Comparison of ENCODE assay signal across 8 cellular contexts in genomic region chr10:118669020-118669766, GRCh38.
DNase-seq lines count a peak whose midpoint lies in the region; ATAC-seq and TF ChIP-seq lines count a peak whose summit lies in the region.

No MANE protein-coding gene starts in this region.

- no peak for TF ChIP-seq CTCF in brain (conservative IDR thresholded peaks at IDR 0.05)

- DNase-seq in AG20443 (ENCODE audit: low spot score) (peak; percentile 80), mesendoderm (peak; percentile 27), KG1 (lab: John Stamatoyannopoulos, UW) (no peak), NK-92 (lab: John Stamatoyannopoulos, UW; ENCODE audit: unreplicated experiment) (no peak)

- H2BK5ac ChIP-seq in mesendoderm (ENCODE audit: low read length), result no peak overlapping the region

- H3K27ac ChIP-seq in mesendoderm (ENCODE audit: low read depth, low read length), result no peak overlapping the region

- peaks cover 51% of the 10 kb centered on the region for H3K4me1 Mint-ChIP-seq in brain

- H2BK15ac ChIP-seq in mesendoderm (replicated peaks; ENCODE audit: low read depth), result no peak overlapping the region

- no peak overlapping the region for H3K4me3 ChIP-seq in mesendoderm (ENCODE audit: low read length)

- H3K79me1 ChIP-seq in mesendoderm (ENCODE audit: low read length), result no peaks in the 10 kb centered on the region

- no peaks in the 10 kb centered on the region for H3K27me3 ChIP-seq in mesendoderm (ENCODE audit: insufficient read depth, low read length, poor library complexity)

- H4K5ac ChIP-seq in mesendoderm (ENCODE audit: low read length), result no peak overlapping the region

- no peaks in the 10 kb centered on the region for H3K79me2 ChIP-seq in mesendoderm (ENCODE audit: control insufficient read depth, insufficient read depth, low read length)

- no peaks in the 10 kb centered on the region for H3K36me3 ChIP-seq in mesendoderm (ENCODE audit: control insufficient read depth, insufficient read depth, low read length)

- ATAC-seq in HG03469 (IDR thresholded peaks at IDR 0.05; ENCODE audit: unreplicated experiment), result peak; percentile 58
- ATAC-seq in HG03460 (IDR thresholded peaks at IDR 0.05; ENCODE audit: unreplicated experiment), result no peak
- no peak for ATAC-seq in HG02763 (IDR thresholded peaks at IDR 0.05; ENCODE audit: unreplicated experiment)

- no peaks in the 10 kb centered on the region for H3K9me3 Mint-ChIP-seq in brain

- no peak overlapping the region for H4K8ac ChIP-seq in mesendoderm (ENCODE audit: low read depth, low read length)

- no peak overlapping the region for H2BK120ac ChIP-seq in mesendoderm (ENCODE audit: low read depth, low read length)

- no peaks in the 10 kb centered on the region for H3K36me3 Mint-ChIP-seq in brain

- no peak overlapping the region for H2AK5ac ChIP-seq in mesendoderm (ENCODE audit: low read length)

- no peaks in the 10 kb centered on the region for H3K4me1 ChIP-seq in mesendoderm (ENCODE audit: control insufficient read depth, low read depth, low read length)

- peak overlapping the region; percentile 14 to 84 (median 67) for H3K27ac Mint-ChIP-seq in brain

- H3K27me3 Mint-ChIP-seq in brain, result peaks cover 55% of the 10 kb centered on the region

- no peak overlapping the region for H3K9ac ChIP-seq in mesendoderm (ENCODE audit: low read length)

- WGBS in mesendoderm (ENCODE audit: extremely low coverage, insufficient coverage, low lambda C conversion rate), result no CpG with 5 or more reads among the region's 20 CpGs

- H3K4me2 ChIP-seq in mesendoderm (ENCODE audit: low read length), result no peak overlapping the region

- no peak overlapping the region for H3K23ac ChIP-seq in mesendoderm (ENCODE audit: low read length)

- no peak overlapping the region for H3K4ac ChIP-seq in mesendoderm (ENCODE audit: low read depth, low read length)

- no peak overlapping the region for H3K56ac ChIP-seq in mesendoderm (ENCODE audit: low read length)

- peak overlapping the region; percentile 20 to 68 (median 43) for H3K4me3 Mint-ChIP-seq in brain

- H3K18ac ChIP-seq in mesendoderm (ENCODE audit: low read length), result no peak overlapping the region

Comparison
In these comparisons a context has a peak if more than half of its experiments do, and no peak if none do; other contexts are left out.
1. DNase-seq: peak in AG20443 (single experiment) and mesendoderm (single experiment); none in KG1 (single experiment) and NK-92 (single experiment).